In genomic region chr5:141623197-141623596, GRCh38 we compare ENCODE assay signal across 8 cellular contexts. TPM values are rescaled to one million over a fixed set of nuclear protein-coding genes. Genes with fewer than 3 reads are reported as not detected.
DNase-seq lines count a peak whose midpoint lies in the region; ATAC-seq and TF ChIP-seq lines count a peak whose summit lies in the region.

No MANE protein-coding gene starts in this region.

- POLR2A ChIA-PET in activated CD8-positive, alpha-beta T cell treated with anti-CD3 and anti-CD28 coated beads, Interleukin-2, amount 10 ng/mL, durations not matched to agents 7 days and 5 days (lab: Charles Lee), result interaction anchor here (0.5 to 1.9 kb wide), 4 partner anchors 13 to 1280 kb away, joined by 3 to 6 read pairs (median 4); no protein-coding TSS in a partner anchor

- H3K4me1 Mint-ChIP-seq in activated CD8-positive, alpha-beta T cell treated with anti-CD3 and anti-CD28 coated beads, Interleukin-2, amount 10 ng/mL, durations not matched to agents 7 days and 5 days (ENCODE audit: low read depth), result peaks cover 37% of the 10 kb centered on the region

- CTCF ChIA-PET in activated CD8-positive, alpha-beta T cell treated with anti-CD3 and anti-CD28 coated beads, Interleukin-2, amount 10 ng/mL, durations not matched to agents 7 days and 5 days (lab: Charles Lee), result interaction anchor here (0.7 to 8.2 kb wide), 9 partner anchors 9 to 59 kb away, joined by 4 to 84 read pairs (median 9); partner anchors contain the start of genes HDAC3 and RELL2

- DNase-seq in GM06990 (ENCODE audit: extremely low read depth, insufficient read length) (peak; percentile 48), NCI-H2081 treated with DMSO at 0.1 percent for 48 hours (lab: John Stamatoyannopoulos, UW) (no peak), NCI-H1417 treated with DMSO at 0.1 percent for 48 hours (lab: John Stamatoyannopoulos, UW) (no peak), transverse colon (no peak), AG20443 (ENCODE audit: low spot score) (no peak)
- peak; percentile 61 for DNase-seq in activated CD8-positive, alpha-beta T cell treated with anti-CD3 and anti-CD28 coated beads, Interleukin-2, amount 10 ng/mL, durations not matched to agents 7 days and 5 days

- peaks cover 4 to 7% (median 6%) of the 10 kb centered on the region in 4 donors for H3K4me1 ChIP-seq in transverse colon

- H3K27me3 Mint-ChIP-seq in activated CD8-positive, alpha-beta T cell treated with anti-CD3 and anti-CD28 coated beads, Interleukin-2, amount 10 ng/mL, durations not matched to agents 7 days and 5 days (ENCODE audit: low read depth), result no peaks in the 10 kb centered on the region

- no peaks in the 10 kb centered on the region for H3K27me3 ChIP-seq in GM06990 (replicated peaks; ENCODE audit: control insufficient read depth, insufficient read depth, low read length)
- H3K27me3 ChIP-seq in transverse colon, result no peaks in the 10 kb centered on the region

- peak overlapping the region; percentile 85 for H3K27ac Mint-ChIP-seq in activated CD8-positive, alpha-beta T cell treated with anti-CD3 and anti-CD28 coated beads, Interleukin-2, amount 10 ng/mL, durations not matched to agents 7 days and 5 days

- ATAC-seq in GM19468 (IDR thresholded peaks at IDR 0.05; ENCODE audit: extremely low read depth, unreplicated experiment) (peak; percentile 12), HG03457 (IDR thresholded peaks at IDR 0.05; ENCODE audit: unreplicated experiment) (peak; percentile 31)
- peak; percentile 21 for ATAC-seq in activated CD8-positive, alpha-beta T cell treated with anti-CD3 and anti-CD28 coated beads, Interleukin-2, amount 10 ng/mL, durations not matched to agents 7 days and 5 days

- peaks cover 23% of the 10 kb centered on the region for H3K36me3 ChIP-seq in GM06990 (ENCODE audit: control insufficient read depth, insufficient read depth, low read length)
- H3K36me3 ChIP-seq in transverse colon, result peaks cover 0 to 49% (median 25%) of the 10 kb centered on the region in 4 donors

- no peak for TF ChIP-seq EP300 in transverse colon (IDR thresholded peaks at IDR 0.05; ENCODE audit: low read depth)

- TF ChIP-seq POLR2A in transverse colon (IDR thresholded peaks at IDR 0.05), result no peak

- TF ChIP-seq CTCF in GM06990 (IDR thresholded peaks at IDR 0.05; ENCODE audit: insufficient read depth, low read length, poor library complexity, severe bottlenecking) (no peak), transverse colon (IDR thresholded peaks at IDR 0.05) (no peak)

- peak overlapping the region; percentile 15 for H3K4me3 Mint-ChIP-seq in activated CD8-positive, alpha-beta T cell treated with anti-CD3 and anti-CD28 coated beads, Interleukin-2, amount 10 ng/mL, durations not matched to agents 7 days and 5 days

- no peak overlapping the region for H3K4me3 ChIP-seq in GM06990 (replicated peaks; ENCODE audit: low read depth, low read length)
- H3K4me3 ChIP-seq in transverse colon, result no peak overlapping the region

- no peaks in the 10 kb centered on the region for H3K9me3 Mint-ChIP-seq in activated CD8-positive, alpha-beta T cell treated with anti-CD3 and anti-CD28 coated beads, Interleukin-2, amount 10 ng/mL, durations not matched to agents 7 days and 5 days (ENCODE audit: insufficient read depth)

- in situ Hi-C loops in transverse colon (cut with MboI; ENCODE audit: low pct_ligation_motif_present in 1 of 4, low pct_unique_long_range_greater_than_20kb in 1 of 4, low sequenced_read_pairs in 3 of 4), result no loop called here

- peak overlapping the region in 1 of 4 donors; percentile 36 for H3K27ac ChIP-seq in transverse colon

- H3K9me3 ChIP-seq in transverse colon, result no peaks in the 10 kb centered on the region

- intact Hi-C loops in transverse colon (cut with DNase I; ENCODE audit: low total_unique reads), result no loop called here

- peaks cover 60% of the 10 kb centered on the region for H3K36me3 Mint-ChIP-seq in activated CD8-positive, alpha-beta T cell treated with anti-CD3 and anti-CD28 coated beads, Interleukin-2, amount 10 ng/mL, durations not matched to agents 7 days and 5 days (ENCODE audit: low read depth)

RNA-seq across cellular contexts. Expression of gene DIAPH1, which starts 4.4 kb away (rescaled TPM):
- 100 to 1,000 TPM; 281 to 286 TPM for total RNA-seq in activated CD8-positive, alpha-beta T cell treated with anti-CD3 and anti-CD28 coated beads, Interleukin-2, amount 10 ng/mL, durations not matched to agents 7 days and 5 days
- total RNA-seq in transverse colon, result 100 to 1,000 TPM in 1 of 4 donors, 10 to 100 TPM in 3; 55.4 to 150 (median 91.4) TPM

RNA-seq across cellular contexts. Expression of gene HDAC3, which starts 13.5 kb away (rescaled TPM):
- 10 to 100 TPM; 88.1 to 91.8 TPM for total RNA-seq in activated CD8-positive, alpha-beta T cell treated with anti-CD3 and anti-CD28 coated beads, Interleukin-2, amount 10 ng/mL, durations not matched to agents 7 days and 5 days
- 10 to 100 TPM; 12.7 to 45.1 (median 40.2) TPM for total RNA-seq in transverse colon

RNA-seq across cellular contexts. Expression of gene RELL2, which starts 13.6 kb away (rescaled TPM):
- total RNA-seq in activated CD8-positive, alpha-beta T cell treated with anti-CD3 and anti-CD28 coated beads, Interleukin-2, amount 10 ng/mL, durations not matched to agents 7 days and 5 days, result 10 to 100 TPM; 36.9 to 37.1 TPM
- 10 to 100 TPM in 1 of 4 donors, 1 to 10 TPM in 3; 4.4 to 19.1 (median 7.5) TPM for total RNA-seq in transverse colon

RNA-seq across cellular contexts. Expression of gene FCHSD1, which starts 28.0 kb away (rescaled TPM):
- 10 to 100 TPM; 46.9 to 47.8 TPM for total RNA-seq in activated CD8-positive, alpha-beta T cell treated with anti-CD3 and anti-CD28 coated beads, Interleukin-2, amount 10 ng/mL, durations not matched to agents 7 days and 5 days
- 10 to 100 TPM; 26.1 to 69.9 (median 43.1) TPM for total RNA-seq in transverse colon

RNA-seq across cellular contexts. Expression of gene ARAP3, which starts 58.8 kb away (rescaled TPM):
- 1 to 10 TPM; 8.5 to 8.8 TPM for total RNA-seq in activated CD8-positive, alpha-beta T cell treated with anti-CD3 and anti-CD28 coated beads, Interleukin-2, amount 10 ng/mL, durations not matched to agents 7 days and 5 days
- total RNA-seq in transverse colon, result 1 to 10 TPM; 1.1 to 4.0 (median 3.3) TPM

Comparison
In these comparisons a context has a peak if more than half of its experiments do, and no peak if none do; other contexts are left out.
1. DNase-seq: peak in GM06990 (single experiment) and activated CD8-positive, alpha-beta T cell treated with anti-CD3 and anti-CD28 coated beads, Interleukin-2, amount 10 ng/mL, durations not matched to agents 7 days and 5 days (single experiment); none in NCI-H2081 treated with DMSO at 0.1 percent for 48 hours (single experiment), NCI-H1417 treated with DMSO at 0.1 percent for 48 hours (single experiment), transverse colon (single experiment) and AG20443 (single experiment).
2. Peak in every context shown above with its lines, with median percentiles within 50 percentile points of each other: ATAC-seq.